1 cellular context compared by ENCODE assay signal in genomic region chr10:18224626-18225445, GRCh38.
TF ChIP-seq lines count a peak whose summit lies in the region.

No MANE protein-coding gene starts in this region.

TF ChIP-seq in HepG2, 621 proteins besides CTCF, POLR2A, EP300 and RAD21 (continued from another document):
- no peak for TF ChIP-seq ZNF574 (CRISPR knock-in tag; IDR thresholded peaks at IDR 0.05)
- TF ChIP-seq ZNF580 (CRISPR knock-in tag; IDR thresholded peaks at IDR 0.05; ENCODE audit: borderline replicate concordance, low read depth) = no peak
- TF ChIP-seq SALL1 (CRISPR knock-in tag; IDR thresholded peaks at IDR 0.05) = no peak
- TF ChIP-seq HHEX (CRISPR knock-in tag; IDR thresholded peaks at IDR 0.05) = no peak
- no peak for TF ChIP-seq HDAC1 (CRISPR knock-in tag; IDR thresholded peaks at IDR 0.05)
- TF ChIP-seq NFYB (CRISPR knock-in tag; IDR thresholded peaks at IDR 0.05) = no peak
- no peak for TF ChIP-seq ARID5B (CRISPR knock-in tag; IDR thresholded peaks at IDR 0.05)
- TF ChIP-seq ZBED4 (CRISPR knock-in tag; IDR thresholded peaks at IDR 0.05; ENCODE audit: borderline replicate concordance) = no peak
- no peak for TF ChIP-seq ZSCAN12 (CRISPR knock-in tag; IDR thresholded peaks at IDR 0.05)
